8 cellular contexts compared by ENCODE assay signal in genomic region chr17:27473748-27474609, GRCh38. TPM values are rescaled to one million over a fixed set of nuclear protein-coding genes. Genes with fewer than 3 reads are reported as not detected.
A peak's percentile ranks its signal among the peaks of the same experiment; 100 is the strongest.
DNase-seq lines count a peak whose midpoint lies in the region; ATAC-seq lines count a peak whose summit lies in the region.

No MANE protein-coding gene starts in this region.

- peaks cover 12% of the 10 kb centered on the region for H3K36me3 Mint-ChIP-seq in activated CD8-positive, alpha-beta T cell treated with anti-CD3 and anti-CD28 coated beads, Interleukin-2, amount 10 ng/mL, durations not matched to agents 7 days and 5 days (ENCODE audit: low read depth)

- H3K4me1 Mint-ChIP-seq in activated CD8-positive, alpha-beta T cell treated with anti-CD3 and anti-CD28 coated beads, Interleukin-2, amount 10 ng/mL, durations not matched to agents 7 days and 5 days (ENCODE audit: low read depth) = peaks cover 96% of the 10 kb centered on the region

- no peaks in the 10 kb centered on the region for H3K9me3 Mint-ChIP-seq in activated CD8-positive, alpha-beta T cell treated with anti-CD3 and anti-CD28 coated beads, Interleukin-2, amount 10 ng/mL, durations not matched to agents 7 days and 5 days (ENCODE audit: insufficient read depth)

- no peaks in the 10 kb centered on the region for H3K27me3 Mint-ChIP-seq in activated CD8-positive, alpha-beta T cell treated with anti-CD3 and anti-CD28 coated beads, Interleukin-2, amount 10 ng/mL, durations not matched to agents 7 days and 5 days (ENCODE audit: low read depth)

- DNase-seq in activated gamma-delta T cell treated with Interleukin-2 at 50 U/mL for 16 hours (peak; percentile 58), activated gamma-delta T cell (lab: John Stamatoyannopoulos, UW) (no peak), KBM-7 (peak; percentile 94), left cardiac atrium (peak; percentile 77), NCI-H1436 (lab: John Stamatoyannopoulos, UW) (no peak), NCI-H526 treated with DMSO at 0.1 percent for 48 hours (lab: John Stamatoyannopoulos, UW) (no peak)
- DNase-seq in activated CD8-positive, alpha-beta T cell treated with anti-CD3 and anti-CD28 coated beads, Interleukin-2, amount 10 ng/mL, durations not matched to agents 7 days and 5 days = peak; percentile 85
- peak; percentile 55 for DNase-seq in stimulated activated CD8-positive, alpha-beta memory T cell treated with anti-CD3 and anti-CD28 coated beads, Interleukin-12 subunit alpha, Interleukin-12 subunit beta, amount 100 ng/mL, for 1 hour (ENCODE audit: low read depth)

- CTCF ChIA-PET in activated CD8-positive, alpha-beta T cell treated with anti-CD3 and anti-CD28 coated beads, Interleukin-2, amount 10 ng/mL, durations not matched to agents 7 days and 5 days (lab: Charles Lee) = interaction anchor here (1.0 to 5.0 kb wide), 7 partner anchors 12 to 126 kb away, joined by 3 to 36 read pairs (median 4); no protein-coding TSS in a partner anchor

- POLR2A ChIA-PET in activated CD8-positive, alpha-beta T cell treated with anti-CD3 and anti-CD28 coated beads, Interleukin-2, amount 10 ng/mL, durations not matched to agents 7 days and 5 days (lab: Charles Lee) = interaction anchor here (0.7 to 2.9 kb wide), 7 partner anchors 9 to 179 kb away, joined by 3 to 12 read pairs (median 7); partner anchors contain the start of genes KSR1 and WSB1

- ATAC-seq in activated CD8-positive, alpha-beta T cell treated with anti-CD3 and anti-CD28 coated beads, Interleukin-2, amount 10 ng/mL, durations not matched to agents 7 days and 5 days = peak; percentile 50
- peak; percentile 18 to 62 for ATAC-seq in left cardiac atrium

- in situ Hi-C loops in KBM-7 (cut with MboI; ENCODE audit: low pct_unique_long_range_greater_than_20kb, low sequenced_read_pairs) = no loop called here

- intact Hi-C loops in left cardiac atrium (cut with DNase I) = no loop called here

- H3K4me3 Mint-ChIP-seq in activated CD8-positive, alpha-beta T cell treated with anti-CD3 and anti-CD28 coated beads, Interleukin-2, amount 10 ng/mL, durations not matched to agents 7 days and 5 days = peak overlapping the region; percentile 69

- H3K27ac Mint-ChIP-seq in activated CD8-positive, alpha-beta T cell treated with anti-CD3 and anti-CD28 coated beads, Interleukin-2, amount 10 ng/mL, durations not matched to agents 7 days and 5 days = peak overlapping the region; percentile 98

RNA-seq across cellular contexts. Expression of gene KSR1, which starts 17.7 kb away (rescaled TPM):
- total RNA-seq in activated CD8-positive, alpha-beta T cell treated with anti-CD3 and anti-CD28 coated beads, Interleukin-2, amount 10 ng/mL, durations not matched to agents 7 days and 5 days = 10 to 100 TPM; 45.3 to 45.8 TPM
- 10 to 100 TPM; 15.5 to 23.8 TPM for total RNA-seq in left cardiac atrium

Comparison
In these comparisons a context has a peak if more than half of its experiments do, and no peak if none do; other contexts are left out.
1. DNase-seq: peak in activated gamma-delta T cell treated with Interleukin-2 at 50 U/mL for 16 hours (single experiment), KBM-7 (single experiment), activated CD8-positive, alpha-beta T cell treated with anti-CD3 and anti-CD28 coated beads, Interleukin-2, amount 10 ng/mL, durations not matched to agents 7 days and 5 days (single experiment), left cardiac atrium (single experiment) and stimulated activated CD8-positive, alpha-beta memory T cell treated with anti-CD3 and anti-CD28 coated beads, Interleukin-12 subunit alpha, Interleukin-12 subunit beta, amount 100 ng/mL, for 1 hour (single experiment); none in activated gamma-delta T cell (single experiment), NCI-H1436 (single experiment) and NCI-H526 treated with DMSO at 0.1 percent for 48 hours (single experiment).